Comparison of ENCODE assay signal across 10 cellular contexts in genomic region chrX:70437011-70437410, GRCh38. TPM values are rescaled to one million over a fixed set of nuclear protein-coding genes. Genes with fewer than 3 reads are reported as not detected.
"Had no signal": no experiment of that assay in that cellular context is flagged by ENCODE, and none has a peak within 500 bp of the region (broad histone marks: within the 10 kb centered on the region; RNA-seq: fewer than 3 reads in every experiment).

No MANE protein-coding gene starts in this region.

- H3K9me3 ChIP-seq: body of pancreas, lower lobe of right lung had no signal

- H3K27ac ChIP-seq: body of pancreas, lower lobe of right lung had no signal

- H3K4me1 ChIP-seq: lower lobe of right lung had no signal

- ATAC-seq: activated T-helper 17 cell treated with anti-CD3 and anti-CD28 coated beads, Interleukin-2, amount 50 U/mL, for 72 hours; body of pancreas; left cardiac atrium; lower lobe of right lung had no signal

- H3K4me2 ChIP-seq: smooth muscle cell had no signal

- DNase-seq: activated B cell treated with CpG ODN at 0.5 μM for 24 hours; activated naive CD4-positive, alpha-beta T cell treated with anti-CD3 and anti-CD28 coated beads, Interleukin-2, amount 10 ng/mL, durations not matched to agents 7 days and 5 days; body of pancreas; left cardiac atrium; lower lobe of right lung; midbrain; trophoblast cell had no signal

- H3K36me3 ChIP-seq: lower lobe of right lung had no signal

- H3K27me3 ChIP-seq: body of pancreas had no signal

- H3K4me3 ChIP-seq: body of pancreas, lower lobe of right lung, smooth muscle cell had no signal

RNA-seq across cellular contexts. Expression of gene GDPD2, which starts 13.9 kb away (rescaled TPM):
- total RNA-seq: activated B cell treated with CpG ODN at 0.5 μM for 24 hours, dermis microvascular lymphatic vessel endothelial cell, left cardiac atrium, lower lobe of right lung, smooth muscle cell had no signal
- polyA plus RNA-seq: smooth muscle cell had no signal
